ENCODE assay signal across 9 cellular contexts in genomic region chr12:75389706-75390105, GRCh38. TPM values are rescaled to one million over a fixed set of nuclear protein-coding genes. Genes with fewer than 3 reads are reported as not detected.
DNase-seq lines count a peak whose midpoint lies in the region; ATAC-seq and TF ChIP-seq lines count a peak whose summit lies in the region.
"Had no signal": no experiment of that assay in that cellular context is flagged by ENCODE, and none has a peak within 500 bp of the region (broad histone marks: within the 10 kb centered on the region; RNA-seq: fewer than 3 reads in every experiment).

No MANE protein-coding gene starts in this region.

- peaks cover 13 to 19% of the 10 kb centered on the region in 2 donors for H3K4me1 ChIP-seq in adrenal gland (replicated peaks in 1 of 2)
- peaks cover 5 to 18% (median 16%) of the 10 kb centered on the region in 4 donors for H3K4me1 ChIP-seq in upper lobe of left lung
- H3K4me1 ChIP-seq in Caco-2 = no peaks in the 10 kb centered on the region
- H3K4me1 ChIP-seq: BLaER1 had no signal

- intact Hi-C loops in activated naive CD4-positive, alpha-beta T cell treated with anti-CD3 and anti-CD28 coated beads for 36 hours (cut with micrococcal nuclease) = loop anchor here (1.0 to 10.0 kb wide), 6 partner anchors 29 to 1373 kb away; partner anchors contain the start of genes KRR1, OSBPL8, PHLDA1 and ZDHHC17
- intact Hi-C loops in adrenal gland (cut with DNase I) = loop anchor here in 1 of 2 donors (10.0 kb wide), 1 partner anchor 55 kb away; the partner anchor contains the start of genes CAPS2 and GLIPR1L1
- intact Hi-C loops in Caco-2 (cut with micrococcal nuclease; ENCODE audit: unreplicated experiment) = loop anchor here (2.0 to 5.0 kb wide), 2 partner anchors 98 to 121 kb away; partner anchors contain the start of gene KRR1

- H3K27ac Mint-ChIP-seq in activated naive CD4-positive, alpha-beta T cell treated with anti-CD3 and anti-CD28 coated beads for 36 hours = peak overlapping the region; percentile 16
- no peak overlapping the region for H3K27ac Mint-ChIP-seq in Caco-2 (ENCODE audit: unreplicated experiment)

- no peaks in the 10 kb centered on the region for H3K27me3 Mint-ChIP-seq in activated naive CD4-positive, alpha-beta T cell treated with anti-CD3 and anti-CD28 coated beads for 36 hours (ENCODE audit: low read depth)
- H3K27me3 Mint-ChIP-seq in Caco-2 (ENCODE audit: insufficient read depth, unreplicated experiment) = peaks cover 5% of the 10 kb centered on the region

- no peak for DNase-seq in activated naive CD4-positive, alpha-beta T cell treated with anti-CD3 and anti-CD28 coated beads for 36 hours
- DNase-seq in activated naive CD4-positive, alpha-beta T cell treated with anti-CD3 and anti-CD28 coated beads, Interleukin-2, amount 50 U/mL, for 16 hours = no peak
- no peak for DNase-seq in adrenal gland
- peak; percentile 39 for DNase-seq in midbrain (lab: John Stamatoyannopoulos, UW)
- no peak for DNase-seq in upper lobe of left lung
- DNase-seq in KBM-7 = no peak
- DNase-seq in Caco-2 = no peak
- no peak for DNase-seq in HUDEP-2 (lab: John Stamatoyannopoulos, UW; ENCODE audit: unreplicated experiment in 76 of 76)

- TF ChIP-seq EP300 in upper lobe of left lung (IDR thresholded peaks at IDR 0.05) = no peak

- peaks cover 2% of the 10 kb centered on the region for H3K36me3 Mint-ChIP-seq in activated naive CD4-positive, alpha-beta T cell treated with anti-CD3 and anti-CD28 coated beads for 36 hours (ENCODE audit: low read depth)
- no peaks in the 10 kb centered on the region for H3K36me3 Mint-ChIP-seq in Caco-2 (ENCODE audit: insufficient read depth, unreplicated experiment)

- TF ChIP-seq CTCF in adrenal gland (IDR thresholded peaks at IDR 0.05) (no peak), upper lobe of left lung (IDR thresholded peaks at IDR 0.05) (no peak), Caco-2 (IDR thresholded peaks at IDR 0.05; ENCODE audit: insufficient read depth in 1 of 2, low read depth in 1 of 2, low read length in 1 of 2, severe bottlenecking in 1 of 2, unreplicated experiment in 1 of 2) (no peak)

- H3K27ac ChIP-seq in adrenal gland (peak overlapping the region in 4 of 5 donors; percentile 42 to 96 (median 92)), upper lobe of left lung (peak overlapping the region in 3 of 4 donors; percentile 91 to 93 (median 92))
- H3K27ac ChIP-seq: BLaER1 had no signal

- peaks cover 24% of the 10 kb centered on the region for H3K4me1 Mint-ChIP-seq in activated naive CD4-positive, alpha-beta T cell treated with anti-CD3 and anti-CD28 coated beads for 36 hours (ENCODE audit: low read depth)
- H3K4me1 Mint-ChIP-seq in Caco-2 (ENCODE audit: low read depth, unreplicated experiment) = no peaks in the 10 kb centered on the region

- H3K9me3 Mint-ChIP-seq in activated naive CD4-positive, alpha-beta T cell treated with anti-CD3 and anti-CD28 coated beads for 36 hours = no peaks in the 10 kb centered on the region
- H3K9me3 Mint-ChIP-seq in Caco-2 (ENCODE audit: unreplicated experiment) = no peaks in the 10 kb centered on the region

- BruUV-seq in Caco-2 (replicated peaks; lab: Mats Ljungman, UMichigan) = no TSS peak

- H3K9me3 ChIP-seq in adrenal gland (replicated peaks in 1 of 3) (no peaks in the 10 kb centered on the region), upper lobe of left lung (no peaks in the 10 kb centered on the region), Caco-2 (no peaks in the 10 kb centered on the region)

- POLR2A ChIA-PET in Caco-2 (lab: Charles Lee) = no interaction called here

- TF ChIP-seq POLR2A in adrenal gland (IDR thresholded peaks at IDR 0.05) (no peak), upper lobe of left lung (IDR thresholded peaks at IDR 0.05) (no peak)

- no peak for ATAC-seq in upper lobe of left lung (ENCODE audit: low FRiP score in 2 of 2)

- H3K4me3 Mint-ChIP-seq in activated naive CD4-positive, alpha-beta T cell treated with anti-CD3 and anti-CD28 coated beads for 36 hours = peak overlapping the region; percentile 87
- H3K4me3 Mint-ChIP-seq in Caco-2 (ENCODE audit: unreplicated experiment) = no peak overlapping the region

- H3K27me3 ChIP-seq in adrenal gland (no peaks in the 10 kb centered on the region), upper lobe of left lung (no peaks in the 10 kb centered on the region), Caco-2 (replicated peaks; ENCODE audit: control insufficient read depth, insufficient read depth, low read length) (no peaks in the 10 kb centered on the region)
- H3K27me3 ChIP-seq: BLaER1 had no signal

- H3K4me3 ChIP-seq in adrenal gland (peak overlapping the region in 2 of 4 donors; percentile 26 to 71), upper lobe of left lung (peak overlapping the region in 2 of 4 donors; percentile 58 to 62), Caco-2 (ENCODE audit: low read depth, low read length) (no peak overlapping the region)
- H3K4me3 ChIP-seq: BLaER1 had no signal

- H3K36me3 ChIP-seq in adrenal gland (replicated peaks in 1 of 2) (no peaks in the 10 kb centered on the region), upper lobe of left lung (no peaks in the 10 kb centered on the region), Caco-2 (ENCODE audit: control insufficient read depth, insufficient read depth, low read length) (no peaks in the 10 kb centered on the region)
- H3K36me3 ChIP-seq: BLaER1 had no signal

- in situ Hi-C loops in KBM-7 (cut with MboI; ENCODE audit: low pct_unique_long_range_greater_than_20kb, low sequenced_read_pairs) = no loop called here

- 0 to 21% (median 11%) methylated on average over 1 of the region's 1 CpG for WGBS in adrenal gland, 4 donors
- 19 to 22% methylated on average over 1 of the region's 1 CpG for WGBS in upper lobe of left lung, 2 donors

- CTCF ChIA-PET in activated naive CD4-positive, alpha-beta T cell treated with anti-CD3 and anti-CD28 coated beads for 36 hours (lab: Charles Lee) = interaction anchor here (1.0 to 1.9 kb wide), 3 partner anchors 69 to 115 kb away, joined by 3 to 4 read pairs (median 3); no protein-coding TSS in a partner anchor
- CTCF ChIA-PET in Caco-2 (lab: Charles Lee) = no interaction called here

RNA-seq across cellular contexts. Expression of gene GLIPR1L2, which starts 1.2 kb away (rescaled TPM):
- under 1 TPM; 0.33 to 0.35 TPM for total RNA-seq in activated naive CD4-positive, alpha-beta T cell treated with anti-CD3 and anti-CD28 coated beads for 36 hours
- total RNA-seq in adrenal gland = 1 to 10 TPM in 6 of 8 donors, under 1 TPM in 2; 0.63 to 6.2 (median 1.7) TPM
- polyA plus RNA-seq in adrenal gland = 1 to 10 TPM in 2 of 3 donors, under 1 TPM in 1; 0.51 to 1.6 (median 1.0) TPM
- total RNA-seq in upper lobe of left lung = 1 to 10 TPM in 4 of 6 donors, under 1 TPM in 2; 0.34 to 9.4 (median 2.8) TPM
- not detected in 2 replicates for total RNA-seq in Caco-2 (2022)

RNA-seq across cellular contexts. Expression of gene GLIPR1L1, which starts 55.2 kb away (rescaled TPM):
- total RNA-seq in activated naive CD4-positive, alpha-beta T cell treated with anti-CD3 and anti-CD28 coated beads for 36 hours = not detected
- not detected for total RNA-seq in adrenal gland
- polyA plus RNA-seq in adrenal gland = not detected
- total RNA-seq in upper lobe of left lung = not detected
- not detected in 2 replicates for total RNA-seq in Caco-2 (2022)

RNA-seq across cellular contexts. Expression of gene CAPS2, which starts 59.6 kb away (rescaled TPM):
- total RNA-seq in activated naive CD4-positive, alpha-beta T cell treated with anti-CD3 and anti-CD28 coated beads for 36 hours = 1 to 10 TPM; 1.9 to 2.5 TPM
- total RNA-seq in adrenal gland = 10 to 100 TPM in 7 of 8 donors, 1 to 10 TPM in 1; 2.4 to 25.3 (median 15.6) TPM
- 10 to 100 TPM in 1 of 3 donors, 1 to 10 TPM in 2; 5.9 to 10.8 (median 8.1) TPM for polyA plus RNA-seq in adrenal gland
- 10 to 100 TPM in 2 of 6 donors, 1 to 10 TPM in 4; 6.7 to 48.2 (median 9.0) TPM for total RNA-seq in upper lobe of left lung
- total RNA-seq in Caco-2 (2022) = not detected in 2 replicates
